ENCODE assay signal across 8 cellular contexts in the genomic region with DNA sequence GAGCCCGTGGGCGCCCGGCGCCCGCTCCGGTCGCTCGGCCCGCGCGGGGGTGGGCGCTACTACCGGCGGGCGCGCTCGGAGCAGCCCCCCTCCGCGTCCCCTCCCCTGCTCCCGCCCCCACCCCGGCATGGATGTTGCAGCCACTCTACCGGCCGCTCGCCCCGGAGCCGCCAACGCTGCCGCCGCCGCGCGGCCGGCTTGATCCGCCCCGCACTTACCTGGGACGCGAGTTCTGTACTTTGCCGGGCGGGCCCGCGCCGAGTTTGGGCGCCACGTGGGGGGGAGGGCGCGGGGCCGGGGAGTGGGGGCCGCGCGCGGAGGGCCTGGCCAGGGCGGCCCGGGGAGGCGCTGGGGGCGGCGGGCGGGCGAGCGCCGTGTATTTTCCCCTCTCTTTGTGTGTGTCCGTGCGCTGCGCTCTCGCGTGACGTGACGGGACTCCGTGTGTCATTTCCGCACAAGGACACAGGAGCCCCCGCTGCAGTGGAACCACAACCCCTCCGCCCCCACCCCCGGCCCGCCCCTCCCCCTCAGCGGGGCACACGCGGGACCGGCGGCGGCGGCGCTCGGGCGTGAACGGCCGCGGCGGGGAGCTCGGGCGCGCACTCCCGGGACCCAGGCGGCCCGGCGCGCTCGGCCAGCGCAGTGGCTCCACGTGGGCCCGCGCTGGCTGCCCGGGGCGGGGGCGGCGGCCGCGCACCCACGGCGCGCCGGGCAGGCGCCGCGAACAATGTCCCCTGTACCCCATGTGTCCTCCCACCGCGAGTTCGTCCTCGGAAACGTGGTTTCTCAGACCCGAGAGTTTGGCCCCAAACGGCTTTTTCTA. TPM values are rescaled to one million over a fixed set of nuclear protein-coding genes. Genes with fewer than 3 reads are reported as not detected.
DNase-seq lines count a peak whose midpoint lies in the region; ATAC-seq and TF ChIP-seq lines count a peak whose summit lies in the region.

Gene BEND3 (minus strand): TSS at position 644 of the 823 bp plus-strand sequence. CDS start 16,230 bp downstream, outside the sequence.

- no peaks in the 10 kb centered on the region for H3K36me3 ChIP-seq in lung (ENCODE audit: control insufficient read depth in 2 of 2, insufficient read depth in 2 of 2, low read length in 2 of 2)

- H3K27me3 ChIP-seq in dorsolateral prefrontal cortex (no peaks in the 10 kb centered on the region), lung (ENCODE audit: control insufficient read depth, insufficient read depth) (no peaks in the 10 kb centered on the region)

- ATAC-seq in GM21390 (IDR thresholded peaks at IDR 0.05; ENCODE audit: unreplicated experiment) (peak; percentile 20), lung (ENCODE audit: insufficient read depth, low FRiP score) (peak; percentile 7), HG02840 (IDR thresholded peaks at IDR 0.05; ENCODE audit: low FRiP score, unreplicated experiment) (no peak)

- peak within 1 kb of the TSS in 54 of 59 donors; percentile 28 to 91 (median 74) for H3K27ac ChIP-seq in dorsolateral prefrontal cortex
- H3K27ac ChIP-seq in lung (ENCODE audit: low read depth in 1 of 2, low read length in 1 of 2), result peak within 1 kb of the TSS; percentile 68 to 83

- H3K4me3 ChIP-seq in dorsolateral prefrontal cortex (peak within 1 kb of the TSS; percentile 50 to 87 (median 72)), lung (peak within 1 kb of the TSS; percentile 77)

- DNase-seq in COLO668 (lab: John Stamatoyannopoulos, UW; ENCODE audit: unreplicated experiment), result peak; percentile 70
- DNase-seq in HuH-7.5 (ENCODE audit: low spot score), result peak; percentile 69
- peak; percentile 69 to 74 for DNase-seq in activated CD4-positive, alpha-beta T cell treated with anti-CD3 and anti-CD28 coated beads for 4 hours
- DNase-seq in dorsolateral prefrontal cortex, result peak in 7 of 10 donors; percentile 26 to 50 (median 32)
- no peak for DNase-seq in lung (ENCODE audit: low spot score)
- peak; percentile 55 to 68 for DNase-seq in stimulated activated CD8-positive, alpha-beta memory T cell treated with anti-CD3 and anti-CD28 coated beads, Interleukin-7, amount 100 ng/mL, for 4 hours (ENCODE audit: low read depth in 2 of 2)

- H3K4me1 ChIP-seq in lung (ENCODE audit: control insufficient read depth in 2 of 2, insufficient read depth in 2 of 2, low read length in 2 of 2), result no peaks in the 10 kb centered on the region

- TF ChIP-seq CTCF in dorsolateral prefrontal cortex (IDR thresholded peaks at IDR 0.05 in 54 of 56, conservative IDR thresholded peaks at IDR 0.05 in 2 of 56; ENCODE audit: low read depth in 1 of 56, partially characterized antibody in 56 of 56), result no peak
- TF ChIP-seq CTCF in lung (IDR thresholded peaks at IDR 0.05; ENCODE audit: control extremely low read depth, extremely low read depth), result no peak

- H3K9me3 ChIP-seq in lung (ENCODE audit: control insufficient read depth in 2 of 2, insufficient read depth in 1 of 2, low read length in 1 of 2), result no peaks in the 10 kb centered on the region

- 0 to 1% methylated on average over 74 to 120 of the region's 120 CpGs for WGBS in lung, 2 donors

- intact Hi-C loops in dorsolateral prefrontal cortex (cut with DNase I), result loop anchor here (1.0 to 10.0 kb wide), 5 partner anchors 87 to 842 kb away; partner anchors contain the start of genes MTRES1 (in 2 of the 2), SEC63 (in 2 of the 2) and SOBP (in 1 of the 2)

RNA-seq across cellular contexts. Expression of gene BEND3, which starts in this region (rescaled TPM):
- 1 to 10 TPM; 1.1 to 3.4 (median 1.8) TPM for total RNA-seq in dorsolateral prefrontal cortex
- 1 to 10 TPM; 3.5 to 4.4 TPM for total RNA-seq in lung
- polyA plus RNA-seq in lung, result 1 to 10 TPM; 1.2 to 1.5 TPM
